In genomic region chr21:32346951-32347350, GRCh38 we compare ENCODE assay signal across 25 cellular contexts. TPM values are rescaled to one million over a fixed set of nuclear protein-coding genes. Genes with fewer than 3 reads are reported as not detected.
"Had no signal": no experiment of that assay in that cellular context is flagged by ENCODE, and none has a peak within 500 bp of the region (broad histone marks: within the 10 kb centered on the region; RNA-seq: fewer than 3 reads in every experiment).

No MANE protein-coding gene starts in this region.

- H3K4me2 ChIP-seq: KMS-11 had no signal

- H3K27ac ChIP-seq: HL-60, KMS-11, SJSA1, SK-N-MC had no signal

- H3K4me3 ChIP-seq: K562, SJSA1, SK-N-MC had no signal

- H3K27me3 ChIP-seq: SJSA1 had no signal

- H3K4me1 ChIP-seq: SJSA1 had no signal

- H3K9ac ChIP-seq: KMS-11 had no signal

- ATAC-seq: K562 had no signal

- DNase-seq: Kasumi-1, MV-4-11, NCI-H1048, NCI-H1105, NCI-H1417, NCI-H1436 treated with DMSO at 0.1 percent for 48 hours, NCI-H1694, NCI-H187 treated with DMSO at 0.1 percent for 48 hours, NCI-H2029 treated with DMSO at 0.1 percent for 48 hours, NCI-H2107, NCI-H2227 treated with DMSO at 0.1 percent for 48 hours, NCI-H524, NCI-H69, NCI-H774, Right ventricle myocardium superior, RPMI8226, SIG-M5 had no signal

RNA-seq across cellular contexts. Expression of gene MRAP, which starts 48.3 kb away (rescaled TPM):
- total RNA-seq: K562, M059J, NCI-H460, SJSA1 had no signal
- polyA plus RNA-seq: IgD-negative memory B cell had no signal
